21 cellular contexts compared by ENCODE assay signal in the genomic region with DNA sequence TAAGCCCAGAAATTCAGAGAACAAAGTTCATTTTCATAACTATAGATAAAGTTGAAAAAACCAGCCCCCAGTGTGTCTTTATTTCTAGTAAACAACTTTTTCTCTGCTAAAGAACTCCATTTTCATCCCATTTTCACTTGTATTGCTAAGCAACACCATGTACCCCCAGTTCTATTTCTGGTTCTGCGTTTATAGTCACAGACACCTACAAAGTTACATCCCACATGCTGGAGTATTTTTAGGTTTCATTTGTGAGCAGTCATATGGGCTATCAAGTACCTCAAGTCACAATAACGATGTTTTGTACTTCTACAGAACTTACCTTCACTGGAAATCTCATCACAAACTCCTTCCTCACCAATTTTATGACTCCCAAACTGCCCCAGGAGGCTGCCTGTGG.
A peak's percentile ranks its signal among the peaks of the same experiment; 100 is the strongest.
DNase-seq lines count a peak whose midpoint lies in the region; ATAC-seq and TF ChIP-seq lines count a peak whose summit lies in the region.
"Had no signal": no experiment of that assay in that cellular context is flagged by ENCODE, and none has a peak within 500 bp of the region (broad histone marks: within the 10 kb centered on the region; RNA-seq: fewer than 3 reads in every experiment).

No MANE protein-coding gene starts in this region.

- WGBS in aorta, 2 donors, result 65 to 67% methylated on average over 2 of the region's 2 CpGs

- DNase-seq in coronary artery (ENCODE audit: low spot score), result no peak
- DNase-seq in superior temporal gyrus (ENCODE audit: extremely low spot score), result peak; percentile 59
- no peak for DNase-seq in aorta
- no peak for DNase-seq in sciatic nerve (ENCODE audit: low spot score)
- DNase-seq in NOMO-1 (lab: John Stamatoyannopoulos, UW; ENCODE audit: unreplicated experiment in 2 of 2), result no peak
- DNase-seq: BE2C; C1 segment of cervical spinal cord; CD4-positive, CD25-positive, alpha-beta regulatory T cell; CD8-positive, alpha-beta memory T cell; COR-L47; DMS 273 treated with DMSO at 0.1 percent for 48 hours; DMS53; DND-41; EL; GOT3; H7; HFFc6 had no signal

- ATAC-seq in aorta (ENCODE audit: low FRiP score) (no peak), sciatic nerve (no peak), GM21786 (IDR thresholded peaks at IDR 0.05; ENCODE audit: unreplicated experiment) (no peak)
- ATAC-seq: HCT116 had no signal

- peaks cover 2 to 8% of the 10 kb centered on the region in 2 donors for H3K4me1 ChIP-seq in aorta (ENCODE audit: control insufficient read depth in 1 of 2, insufficient read depth in 2 of 2, low read length in 2 of 2)
- H3K4me1 ChIP-seq: BE2C had no signal

- intact Hi-C loops in aorta (cut with DNase I) (loop anchor here in 1 of 2 donors (5.0 to 10.0 kb wide), 2 partner anchors 175 to 418 kb away; no protein-coding TSS in a partner anchor), sciatic nerve (cut with DNase I) (no loop called here)

- H3K36me3 ChIP-seq in aorta (ENCODE audit: control insufficient read depth in 1 of 2, insufficient read depth in 2 of 2, low read length in 1 of 2), result no peaks in the 10 kb centered on the region
- H3K36me3 ChIP-seq: BE2C had no signal

- no peaks in the 10 kb centered on the region for H3K27me3 ChIP-seq in aorta (ENCODE audit: control insufficient read depth in 1 of 2, insufficient read depth in 2 of 2, low read length in 1 of 2)
- H3K27me3 ChIP-seq: BE2C had no signal

- TF ChIP-seq CTCF in coronary artery (IDR thresholded peaks at IDR 0.05), result no peak

- H3K27ac ChIP-seq in angular gyrus (ENCODE audit: low read depth, low read length) (peak overlapping the region; percentile 1), coronary artery (peak overlapping the region; percentile 75 to 78), aorta (ENCODE audit: low read depth in 1 of 2, low read length in 2 of 2) (peak overlapping the region; percentile 89 to 97)
- H3K27ac ChIP-seq: HL-60 had no signal

- H3K9me3 ChIP-seq in aorta (ENCODE audit: control insufficient read depth, low read length), result peaks cover 2% of the 10 kb centered on the region
- H3K9me3 ChIP-seq: BE2C had no signal

- no peak overlapping the region for H3K4me3 ChIP-seq in coronary artery
- H3K4me3 ChIP-seq in aorta (ENCODE audit: low read length in 2 of 2), result no peak overlapping the region

Comparison
In these comparisons a context has a peak if more than half of its experiments do, and no peak if none do; other contexts are left out.
1. H3K27ac ChIP-seq: peak in every context shown above with its lines; median percentile 93 in aorta; 76 in coronary artery; 1 in angular gyrus.